7 cellular contexts compared by ENCODE assay signal in the genomic region with DNA sequence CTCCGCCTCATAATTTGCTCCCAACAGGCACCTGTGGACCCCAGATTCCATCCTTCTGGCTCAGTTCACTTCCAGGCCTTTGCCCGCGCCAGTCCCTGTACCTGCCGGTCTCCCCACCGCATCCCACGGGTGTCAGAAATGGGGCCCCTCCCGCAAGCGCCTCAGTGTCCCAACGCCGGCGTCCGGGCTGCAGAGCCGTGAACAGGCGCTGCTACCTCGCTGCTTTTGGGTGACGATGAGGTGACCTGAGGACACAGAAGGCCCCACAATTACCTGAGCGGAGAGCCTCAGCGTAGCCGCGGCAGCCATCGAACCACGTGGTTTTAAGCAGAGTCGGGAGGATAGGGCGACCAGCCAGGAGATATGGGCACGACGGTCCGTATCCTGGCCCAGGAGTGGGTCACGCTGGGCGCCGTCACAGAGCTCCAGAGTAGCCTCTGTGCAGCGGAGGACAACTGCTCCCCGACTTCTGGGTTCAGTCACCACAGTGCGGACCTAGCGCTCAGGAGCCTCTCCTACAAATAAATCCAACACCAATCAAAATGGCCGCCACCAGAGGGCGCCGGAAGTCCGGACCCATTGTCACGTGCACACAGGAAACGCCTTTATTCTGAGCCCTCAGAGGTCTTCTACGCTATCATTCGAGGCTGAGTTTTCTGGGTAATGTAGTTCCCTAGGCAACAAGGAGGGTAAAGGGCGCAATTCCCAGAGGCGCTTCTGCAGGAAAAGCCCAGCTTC. TPM values are rescaled to one million over a fixed set of nuclear protein-coding genes. Genes with fewer than 3 reads are reported as not detected.
A peak's percentile ranks its signal among the peaks of the same experiment; 100 is the strongest.
DNase-seq lines count a peak whose midpoint lies in the region; ATAC-seq, FAIRE-seq and TF ChIP-seq lines count a peak whose summit lies in the region.

A gene (minus strand): TSS at position 544 of the 738 bp plus-strand sequence. CDS start 235 bp downstream, at position 309.

- peaks cover 28% of the 10 kb centered on the region for H3K4me1 ChIP-seq in HUES64 (ENCODE audit: insufficient read depth, low read length)
- peaks cover 13% of the 10 kb centered on the region for H3K4me1 ChIP-seq in smooth muscle cell (ENCODE audit: low read depth)

- H3K9ac ChIP-seq in HUES64 (ENCODE audit: low read depth, low read length) (peak within 1 kb of the TSS; percentile 95), smooth muscle cell (ENCODE audit: low read depth) (peak within 1 kb of the TSS; percentile 83)

- H3K79me2 ChIP-seq in smooth muscle cell (ENCODE audit: low read depth), result peaks cover 44% of the 10 kb centered on the region

- FAIRE-seq in H54 (lab: Jason Lieb, UNC), result no peak

- H3K27ac ChIP-seq in HUES64 (ENCODE audit: low read depth, low read length) (peak within 1 kb of the TSS; percentile 89), smooth muscle cell (ENCODE audit: low read depth) (peak within 1 kb of the TSS; percentile 95)

- under 1% methylated on average over 44 of the region's 44 CpGs for WGBS in HUES64
- 5% methylated on average over 44 of the region's 44 CpGs for WGBS in smooth muscle cell (ENCODE audit: low lambda C conversion rate)

- H3K27me3 ChIP-seq in HUES64 (ENCODE audit: insufficient read depth, low read length), result no peaks in the 10 kb centered on the region
- no peaks in the 10 kb centered on the region for H3K27me3 ChIP-seq in smooth muscle cell (ENCODE audit: low read depth)

- peak; percentile 40 to 68 (median 58) for DNase-seq in activated CD4-positive, CD25-positive, alpha-beta regulatory T cell (lab: John Stamatoyannopoulos, UW)
- DNase-seq in cardiac fibroblast (ENCODE audit: low read depth in 2 of 2) (peak; percentile 90 to 92), inferior parietal cortex (ENCODE audit: extremely low spot score) (peak; percentile 92), smooth muscle cell (lab: John Stamatoyannopoulos, UW; ENCODE audit: unreplicated experiment) (peak; percentile 45), H54 (ENCODE audit: insufficient read length, low spot score) (no peak)

- H4K20me1 ChIP-seq in smooth muscle cell (ENCODE audit: low read depth), result peaks cover 7% of the 10 kb centered on the region

- H3K4me3 ChIP-seq in HUES64 (ENCODE audit: low read length) (peak within 1 kb of the TSS; percentile 79), cardiac fibroblast (replicated peaks in 1 of 2; ENCODE audit: low read depth in 2 of 2, low read length in 2 of 2) (peak within 1 kb of the TSS; percentile 91 to 97), smooth muscle cell (peak within 1 kb of the TSS; percentile 75)

- no peaks in the 10 kb centered on the region for H3F3A ChIP-seq in smooth muscle cell (ENCODE audit: low read depth)

- TF ChIP-seq CTCF in cardiac fibroblast (IDR thresholded peaks at IDR 0.05; ENCODE audit: low read depth, low read length) (no peak), smooth muscle cell (IDR thresholded peaks at IDR 0.05; ENCODE audit: borderline replicate concordance, insufficient read depth, poor library complexity, severe bottlenecking) (peak; percentile 59)

- H2AFZ ChIP-seq in smooth muscle cell (ENCODE audit: low read depth), result peak within 1 kb of the TSS; percentile 57

- H3K4me2 ChIP-seq in smooth muscle cell, result peak within 1 kb of the TSS; percentile 91

- H3K36me3 ChIP-seq in HUES64 (ENCODE audit: insufficient read depth, low read length), result peaks cover 27% of the 10 kb centered on the region
- no peaks in the 10 kb centered on the region for H3K36me3 ChIP-seq in smooth muscle cell (ENCODE audit: low read depth)

- H3K9me3 ChIP-seq in HUES64 (ENCODE audit: insufficient read depth, low read depth, low read length) (no peaks in the 10 kb centered on the region), smooth muscle cell (replicated peaks; ENCODE audit: low read depth) (no peaks in the 10 kb centered on the region)

- ATAC-seq in GM19043 (IDR thresholded peaks at IDR 0.05; ENCODE audit: low read depth, unreplicated experiment), result peak; percentile 74

- TF ChIP-seq POLR2A in H54 (IDR thresholded peaks at IDR 0.05; ENCODE audit: low read depth, low read length), result no peak

RNA-seq across cellular contexts. Expression of the gene that starts here (rescaled TPM):
- polyA plus RNA-seq in HUES64 (2013, experiment 1 of 2), result 45.5 TPM
- polyA plus RNA-seq in HUES64 (2013, experiment 2 of 2), result 48.6 TPM
- total RNA-seq in smooth muscle cell, result 9.6 and 16.7 TPM in 2 replicates
- polyA plus RNA-seq in smooth muscle cell, result 9.7 and 13.5 TPM in 2 replicates
